In genomic region chr1:75136921-75137641, GRCh38 we compare ENCODE assay signal across 14 cellular contexts. TPM values are rescaled to one million over a fixed set of nuclear protein-coding genes. Genes with fewer than 3 reads are reported as not detected.
A peak's percentile ranks its signal among the peaks of the same experiment; 100 is the strongest.
DNase-seq lines count a peak whose midpoint lies in the region; ATAC-seq and TF ChIP-seq lines count a peak whose summit lies in the region.
"Had no signal": no experiment of that assay in that cellular context is flagged by ENCODE, and none has a peak within 500 bp of the region (broad histone marks: within the 10 kb centered on the region; RNA-seq: fewer than 3 reads in every experiment).

No MANE protein-coding gene starts in this region.

- H3K9me3 Mint-ChIP-seq in nephron progenitor cell: no peaks in the 10 kb centered on the region
- no peaks in the 10 kb centered on the region for H3K9me3 Mint-ChIP-seq in activated CD8-positive, alpha-beta T cell treated with anti-CD3 and anti-CD28 coated beads, Interleukin-2, amount 10 ng/mL, durations not matched to agents 7 days and 5 days (ENCODE audit: insufficient read depth)
- peaks cover 9% of the 10 kb centered on the region for H3K9me3 Mint-ChIP-seq in Caco-2 (ENCODE audit: unreplicated experiment)

- no peaks in the 10 kb centered on the region for H3K36me3 ChIP-seq in Caco-2 (ENCODE audit: control insufficient read depth, insufficient read depth, low read length)
- H3K36me3 ChIP-seq: BLaER1 treated with 17β-estradiol and CSF1 and Interleukin-3, amounts not matched to agents 10 nM and 100 nM had no signal

- H3K27me3 Mint-ChIP-seq in nephron progenitor cell (ENCODE audit: low read depth, poor library complexity) (peaks cover 98% of the 10 kb centered on the region), Caco-2 (ENCODE audit: insufficient read depth, unreplicated experiment) (no peaks in the 10 kb centered on the region)
- H3K27me3 Mint-ChIP-seq in activated CD8-positive, alpha-beta T cell treated with anti-CD3 and anti-CD28 coated beads, Interleukin-2, amount 10 ng/mL, durations not matched to agents 7 days and 5 days (ENCODE audit: low read depth): peaks cover 58% of the 10 kb centered on the region

- DNase-seq in COR-L47 (lab: John Stamatoyannopoulos, UW): peak; percentile 56
- DNase-seq in M059J (ENCODE audit: low read depth): peak; percentile 28
- peak; percentile 55 for DNase-seq in epithelial cell of esophagus (ENCODE audit: low read depth)
- DNase-seq in nephron progenitor cell: no peak
- DNase-seq in activated CD8-positive, alpha-beta T cell treated with anti-CD3 and anti-CD28 coated beads, Interleukin-2, amount 10 ng/mL, durations not matched to agents 7 days and 5 days: no peak
- DNase-seq in Caco-2: no peak
- no peak for DNase-seq in anterior cingulate cortex (lab: John Stamatoyannopoulos, UW)
- no peak for DNase-seq in NCI-H1436 (lab: John Stamatoyannopoulos, UW)
- DNase-seq: amniotic stem cell, naive B cell, NCI-H187 treated with DMSO at 0.1 percent for 48 hours, T-helper 2 cell had no signal

- no peak overlapping the region for H3K4me3 ChIP-seq in epithelial cell of esophagus (ENCODE audit: low read length)
- H3K4me3 ChIP-seq in Caco-2 (ENCODE audit: low read depth, low read length): no peak overlapping the region
- H3K4me3 ChIP-seq: BLaER1 treated with 17β-estradiol and CSF1 and Interleukin-3, amounts not matched to agents 10 nM and 100 nM had no signal

- POLR2A ChIA-PET in activated CD8-positive, alpha-beta T cell treated with anti-CD3 and anti-CD28 coated beads, Interleukin-2, amount 10 ng/mL, durations not matched to agents 7 days and 5 days (lab: Charles Lee): no interaction called here
- POLR2A ChIA-PET in Caco-2 (lab: Charles Lee): no interaction called here

- H3K4me1 Mint-ChIP-seq in nephron progenitor cell (peaks cover 35% of the 10 kb centered on the region), Caco-2 (ENCODE audit: low read depth, unreplicated experiment) (no peaks in the 10 kb centered on the region)
- H3K4me1 Mint-ChIP-seq in activated CD8-positive, alpha-beta T cell treated with anti-CD3 and anti-CD28 coated beads, Interleukin-2, amount 10 ng/mL, durations not matched to agents 7 days and 5 days (ENCODE audit: low read depth): peaks cover 13% of the 10 kb centered on the region

- TF ChIP-seq CTCF in epithelial cell of esophagus (IDR thresholded peaks at IDR 0.05; ENCODE audit: insufficient read depth, low read depth, low read length, missing control alignments) (no peak), nephron progenitor cell (IDR thresholded peaks at IDR 0.05) (no peak), Caco-2 (IDR thresholded peaks at IDR 0.05; ENCODE audit: insufficient read depth in 1 of 2, low read depth in 1 of 2, low read length in 1 of 2, severe bottlenecking in 1 of 2, unreplicated experiment in 1 of 2) (no peak)

- no peak for ATAC-seq in activated CD8-positive, alpha-beta T cell treated with anti-CD3 and anti-CD28 coated beads, Interleukin-2, amount 10 ng/mL, durations not matched to agents 7 days and 5 days

- no peaks in the 10 kb centered on the region for H3K36me3 Mint-ChIP-seq in nephron progenitor cell (ENCODE audit: low read depth)
- peaks cover 21% of the 10 kb centered on the region for H3K36me3 Mint-ChIP-seq in activated CD8-positive, alpha-beta T cell treated with anti-CD3 and anti-CD28 coated beads, Interleukin-2, amount 10 ng/mL, durations not matched to agents 7 days and 5 days (ENCODE audit: low read depth)
- H3K36me3 Mint-ChIP-seq in Caco-2 (ENCODE audit: insufficient read depth, unreplicated experiment): no peaks in the 10 kb centered on the region

- H3K9me3 ChIP-seq in Caco-2: no peaks in the 10 kb centered on the region

- no TSS peak for BruUV-seq in Caco-2 (replicated peaks; lab: Mats Ljungman, UMichigan)

- H3K4me1 ChIP-seq in Caco-2: no peaks in the 10 kb centered on the region
- H3K4me1 ChIP-seq: BLaER1 treated with 17β-estradiol and CSF1 and Interleukin-3, amounts not matched to agents 10 nM and 100 nM had no signal

- H3K27me3 ChIP-seq in Caco-2 (replicated peaks; ENCODE audit: control insufficient read depth, insufficient read depth, low read length): no peaks in the 10 kb centered on the region

- H3K4me3 Mint-ChIP-seq in nephron progenitor cell (peak overlapping the region; percentile 47), Caco-2 (ENCODE audit: unreplicated experiment) (no peak overlapping the region)
- H3K4me3 Mint-ChIP-seq in activated CD8-positive, alpha-beta T cell treated with anti-CD3 and anti-CD28 coated beads, Interleukin-2, amount 10 ng/mL, durations not matched to agents 7 days and 5 days: no peak overlapping the region

- CTCF ChIA-PET in activated CD8-positive, alpha-beta T cell treated with anti-CD3 and anti-CD28 coated beads, Interleukin-2, amount 10 ng/mL, durations not matched to agents 7 days and 5 days (lab: Charles Lee): no interaction called here
- CTCF ChIA-PET in Caco-2 (lab: Charles Lee): no interaction called here

- no peak overlapping the region for H3K27ac Mint-ChIP-seq in nephron progenitor cell
- no peak overlapping the region for H3K27ac Mint-ChIP-seq in activated CD8-positive, alpha-beta T cell treated with anti-CD3 and anti-CD28 coated beads, Interleukin-2, amount 10 ng/mL, durations not matched to agents 7 days and 5 days
- no peak overlapping the region for H3K27ac Mint-ChIP-seq in Caco-2 (ENCODE audit: unreplicated experiment)
- H3K27ac Mint-ChIP-seq: naive B cell had no signal

- intact Hi-C loops in Caco-2 (cut with micrococcal nuclease; ENCODE audit: unreplicated experiment): no loop called here

RNA-seq across cellular contexts. Expression of gene LHX8, which starts 2.9 kb away (rescaled TPM):
- total RNA-seq in M059J (2014; rRNA removed; shearing (Covaris generic)): 1.5 and 1.6 TPM in 2 replicates
- total RNA-seq in activated CD8-positive, alpha-beta T cell treated with anti-CD3 and anti-CD28 coated beads, Interleukin-2, amount 10 ng/mL, durations not matched to agents 7 days and 5 days: not detected
- not detected in 2 replicates for total RNA-seq in Caco-2 (2022)
- total RNA-seq: OCI-LY7 had no signal

Comparison
In these comparisons a context has a peak if more than half of its experiments do, and no peak if none do; other contexts are left out.
1. DNase-seq: peak in COR-L47 (single experiment), M059J (single experiment) and epithelial cell of esophagus (single experiment); none in nephron progenitor cell (single experiment), activated CD8-positive, alpha-beta T cell treated with anti-CD3 and anti-CD28 coated beads, Interleukin-2, amount 10 ng/mL, durations not matched to agents 7 days and 5 days (single experiment), Caco-2 (0 of 2), anterior cingulate cortex (0 of 58) and NCI-H1436 (single experiment).